Comparison of ENCODE assay signal across 8 cellular contexts in genomic region chr2:187499941-187500532, GRCh38. TPM values are rescaled to one million over a fixed set of nuclear protein-coding genes. Genes with fewer than 3 reads are reported as not detected.
DNase-seq lines count a peak whose midpoint lies in the region; ATAC-seq and TF ChIP-seq lines count a peak whose summit lies in the region.

No MANE protein-coding gene starts in this region.

- CTCF ChIA-PET in SK-N-SH (lab: Yijun Ruan, JAX): interaction anchor here (0.6 to 8.6 kb wide), 76 partner anchors 9 to 1964 kb away, joined by 3 to 335 read pairs (median 5); partner anchors contain the start of gene GULP1

- DNase-seq in A172 (ENCODE audit: low spot score) (peak; percentile 69), GM13977 (ENCODE audit: low spot score) (peak; percentile 13), MV-4-11 (lab: John Stamatoyannopoulos, UW) (peak; percentile 26), SK-N-SH (peak; percentile 22), dedifferentiated amniotic fluid mesenchymal stem cell (ENCODE audit: extremely low spot score) (peak; percentile 66), lung microvascular endothelial cell (ENCODE audit: low read depth in 2 of 2) (peak; percentile 71 to 76), tibial artery (peak in 1 of 2 donors; percentile 58)

- in situ Hi-C loops in GM13977 (cut with MboI; ENCODE audit: low pct_unique_long_range_greater_than_20kb, low sequenced_read_pairs, unreplicated experiment): no loop called here

- H3K79me2 ChIP-seq in SK-N-SH (ENCODE audit: insufficient read depth): no peaks in the 10 kb centered on the region

- H2AFZ ChIP-seq in SK-N-SH (ENCODE audit: low read depth): 0 out of 2 replicates have a peak overlapping the region, but pooled peaks have one; percentile 43

- H3K36me3 ChIP-seq in SK-N-SH (replicated peaks in 1 of 2; ENCODE audit: control insufficient read depth in 1 of 2, insufficient read depth in 2 of 2, low read length in 1 of 2) (no peaks in the 10 kb centered on the region), tibial artery (peaks cover 10 to 17% (median 16%) of the 10 kb centered on the region in 3 donors)

- no peak overlapping the region for H3K4me2 ChIP-seq in SK-N-SH

- peak; percentile 98 for TF ChIP-seq RAD21 in SK-N-SH (IDR thresholded peaks at IDR 0.05; ENCODE audit: low read length)

- H3F3A ChIP-seq in SK-N-SH (replicated peaks; ENCODE audit: insufficient read depth): peaks cover 10% of the 10 kb centered on the region

- no peaks in the 10 kb centered on the region for H4K20me1 ChIP-seq in SK-N-SH (ENCODE audit: insufficient read depth)

- TF ChIP-seq CTCF in GM13977 (IDR thresholded peaks at IDR 0.05; ENCODE audit: extremely low read depth, insufficient read depth, missing control alignments) (peak; percentile 83), SK-N-SH (IDR thresholded peaks at IDR 0.05) (peak; percentile 88), tibial artery (IDR thresholded peaks at IDR 0.05) (peak; percentile 85 to 94)

- no peaks in the 10 kb centered on the region; the same call in 1 of the 2 replicates for H3K9me2 ChIP-seq in SK-N-SH

- H3K9ac ChIP-seq in SK-N-SH: no peak overlapping the region

- ATAC-seq in HG02642 (IDR thresholded peaks at IDR 0.05; ENCODE audit: poor library complexity, unreplicated experiment): peak; percentile 98

- H3K4me3 ChIP-seq in SK-N-SH (ENCODE audit: low read depth in 2 of 2, low read length in 1 of 2): no peak overlapping the region; a peak in 1 of 4 replicates
- H3K4me3 ChIP-seq in tibial artery: no peak overlapping the region

- H3K9me3 ChIP-seq in SK-N-SH (no peaks in the 10 kb centered on the region), tibial artery (no peaks in the 10 kb centered on the region)

- H3K27me3 ChIP-seq in SK-N-SH (ENCODE audit: insufficient read depth) (no peaks in the 10 kb centered on the region), tibial artery (no peaks in the 10 kb centered on the region)

- H3K4me1 ChIP-seq in SK-N-SH (ENCODE audit: control insufficient read depth in 1 of 2, insufficient read depth in 2 of 2, low read depth in 1 of 2, low read length in 1 of 2) (peaks cover 11 to 21% of the 10 kb centered on the region in 2 experiments), tibial artery (peaks cover 0 to 35% (median 0%) of the 10 kb centered on the region in 4 donors)

- intact Hi-C loops in tibial artery (cut with DNase I; ENCODE audit: low total_unique reads): loop anchor here (2.0 to 10.0 kb wide), 3 partner anchors 79 to 655 kb away; no protein-coding TSS in a partner anchor

- no peak for TF ChIP-seq EP300 in SK-N-SH (IDR thresholded peaks at IDR 0.05; ENCODE audit: borderline replicate concordance in 1 of 2, low read depth in 1 of 2, low read length in 1 of 2)

- 7% methylated on average over 2 of the region's 2 CpGs for WGBS in SK-N-SH (ENCODE audit: low lambda C conversion rate)

- peak overlapping the region in 1 of 2 experiments; percentile 54; a peak in 2 of 4 replicates for H3K27ac ChIP-seq in SK-N-SH (ENCODE audit: low read depth in 2 of 2, low read length in 1 of 2)
- H3K27ac ChIP-seq in tibial artery: peak overlapping the region in 1 of 2 donors; percentile 18

- POLR2A ChIA-PET in SK-N-SH (lab: Yijun Ruan, JAX): no interaction called here

TF ChIP-seq in SK-N-SH, 30 proteins besides CTCF, POLR2A, EP300 and RAD21:
- TF ChIP-seq RXRA (IDR thresholded peaks at IDR 0.05; ENCODE audit: borderline replicate concordance, low read depth) (no peak), SMC3 (IDR thresholded peaks at IDR 0.05; ENCODE audit: low read depth, low read length) (peak; percentile 98), IRF3 (IDR thresholded peaks at IDR 0.05; ENCODE audit: low read depth, low read length) (no peak), GATA2 (CRISPR knock-in tag; IDR thresholded peaks at IDR 0.05) (peak; percentile 50), JUND (IDR thresholded peaks at IDR 0.05) (no peak), RCOR1 (IDR thresholded peaks at IDR 0.05; ENCODE audit: low read length) (peak; percentile 40; the same call in 1 of the 2 replicates), REST (IDR thresholded peaks at IDR 0.05; ENCODE audit: low read depth, low read length) (no peak), RFX5 (IDR thresholded peaks at IDR 0.05; ENCODE audit: low read length) (peak; percentile 86)
- TF ChIP-seq, protein P1, sequence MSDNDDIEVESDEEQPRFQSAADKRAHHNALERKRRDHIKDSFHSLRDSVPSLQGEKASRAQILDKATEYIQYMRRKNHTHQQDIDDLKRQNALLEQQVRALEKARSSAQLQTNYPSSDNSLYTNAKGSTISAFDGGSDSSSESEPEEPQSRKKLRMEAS (IDR thresholded peaks at IDR 0.05; ENCODE audit: low read depth): no peak
- TF ChIP-seq, protein P2, sequence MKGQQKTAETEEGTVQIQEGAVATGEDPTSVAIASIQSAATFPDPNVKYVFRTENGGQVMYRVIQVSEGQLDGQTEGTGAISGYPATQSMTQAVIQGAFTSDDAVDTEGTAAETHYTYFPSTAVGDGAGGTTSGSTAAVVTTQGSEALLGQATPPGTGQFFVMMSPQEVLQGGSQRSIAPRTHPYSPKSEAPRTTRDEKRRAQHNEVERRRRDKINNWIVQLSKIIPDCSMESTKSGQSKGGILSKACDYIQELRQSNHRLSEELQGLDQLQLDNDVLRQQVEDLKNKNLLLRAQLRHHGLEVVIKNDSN (IDR thresholded peaks at IDR 0.05; ENCODE audit: borderline replicate concordance, low read depth): no peak
TF ChIP-seq in SK-N-SH: peak in this region for 4.

RNA-seq across cellular contexts. Expression of gene CALCRL, which starts 52.0 kb away (rescaled TPM):
- 0.05 and 2.3 TPM in 2 replicates for total RNA-seq in A172 (2014; rRNA removed; shearing (Covaris generic))
- polyA plus RNA-seq in SK-N-SH (2012; rRNA removed): 0.44 and 0.97 TPM in 2 replicates
- polyA plus RNA-seq in SK-N-SH (2012; cell fraction: cytosol; rRNA removed): 0.71 and 0.85 TPM in 2 replicates
- polyA plus RNA-seq in SK-N-SH (2012; cell fraction: nucleus; rRNA removed): 0.28 and 0.62 TPM in 2 replicates
- total RNA-seq in lung microvascular endothelial cell: 266 and 272 TPM in 2 replicates

RNA-seq across cellular contexts. Expression of gene TFPI, which starts 54.2 kb away (rescaled TPM):
- total RNA-seq in A172 (2014; rRNA removed; shearing (Covaris generic)): 166 and 226 TPM in 2 replicates
- polyA plus RNA-seq in SK-N-SH (2012; rRNA removed): 2.1 and 2.3 TPM in 2 replicates
- polyA plus RNA-seq in SK-N-SH (2012; cell fraction: cytosol; rRNA removed): 3.5 and 4.0 TPM in 2 replicates
- polyA plus RNA-seq in SK-N-SH (2012; cell fraction: nucleus; rRNA removed): 0.62 and 1.8 TPM in 2 replicates
- 814 and 1,922 TPM in 2 replicates for total RNA-seq in lung microvascular endothelial cell

Comparison
In these comparisons a context has a peak if more than half of its experiments do, and no peak if none do; other contexts are left out.
1. RNA of gene CALCRL, which starts 52.0 kb away (total RNA-seq): 266 to 272 TPM in lung microvascular endothelial cell; 0.05 to 2.3 TPM in A172; every median in the first group is over 10 times any median in the second.
2. Peak in every context shown above with its lines, with median percentiles within 50 percentile points of each other: CTCF ChIP-seq.